In the genomic region with DNA sequence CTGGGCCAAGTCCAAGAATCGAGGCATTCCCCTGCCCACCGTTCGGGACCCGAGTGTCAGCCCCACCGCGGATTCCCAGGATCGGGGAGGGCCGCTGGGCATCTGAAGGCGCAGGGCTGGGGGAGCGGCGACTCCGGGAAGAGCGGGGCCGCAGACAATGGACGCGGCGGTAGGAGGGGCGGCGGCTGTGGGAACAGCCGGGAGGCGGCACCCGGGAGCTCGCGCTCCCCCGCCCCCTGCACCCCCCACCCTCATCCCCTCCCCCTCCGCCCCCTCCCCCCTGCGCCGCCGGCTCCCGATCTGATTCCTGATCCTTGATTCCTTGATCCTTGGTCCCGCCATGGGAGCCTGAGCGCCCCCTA, we compare ENCODE assay signal across 8 cellular contexts. TPM values are rescaled to one million over a fixed set of nuclear protein-coding genes. Genes with fewer than 3 reads are reported as not detected.
DNase-seq lines count a peak whose midpoint lies in the region; ATAC-seq and TF ChIP-seq lines count a peak whose summit lies in the region.

A gene (plus strand): TSS at position 281 of the 362 bp plus-strand sequence. CDS start 15,274 bp downstream, outside the sequence.

- BruUV-seq in IMR-90 (replicated peaks; lab: Mats Ljungman, UMichigan): no TSS peak

- H3K4me3 ChIP-seq in CD4-positive, alpha-beta memory T cell (ENCODE audit: low read length in 2 of 2): no peak within 1 kb of the TSS
- peak within 1 kb of the TSS; percentile 62 for H3K4me3 ChIP-seq in IMR-90 (ENCODE audit: insufficient read depth, low read depth, low read length)
- peak within 1 kb of the TSS; percentile 75 for H3K4me3 ChIP-seq in coronary artery

- no peak within 1 kb of the TSS for H2BK5ac ChIP-seq in IMR-90 (ENCODE audit: low read depth, low read length, poor library complexity, severe bottlenecking)

- H3K23ac ChIP-seq in IMR-90 (ENCODE audit: low read depth, low read length): 0 out of 2 replicates have a peak within 1 kb of the TSS, but pooled peaks have one; percentile 27

- peaks cover 15% of the 10 kb centered on the region for H3K4me1 ChIP-seq in CD4-positive, alpha-beta memory T cell (ENCODE audit: insufficient read depth, low read length)
- no peaks in the 10 kb centered on the region for H3K4me1 ChIP-seq in IMR-90 (ENCODE audit: control insufficient read depth, insufficient read depth, low read length)

- peak within 1 kb of the TSS; percentile 91 for H2AFZ ChIP-seq in IMR-90 (replicated peaks; ENCODE audit: low read length, poor library complexity)

- TF ChIP-seq RAD21 in IMR-90 (IDR thresholded peaks at IDR 0.05; ENCODE audit: low read length): no peak

- H2AK5ac ChIP-seq in IMR-90 (ENCODE audit: low read depth, low read length): no peak within 1 kb of the TSS

- dilution Hi-C loops in IMR-90 (cut with HindIII; ENCODE audit: low sequenced_read_pairs, unreplicated experiment): no loop called here

- H3K9me3 ChIP-seq in CD4-positive, alpha-beta memory T cell (ENCODE audit: control insufficient read depth in 1 of 2, low read length in 2 of 2): no peaks in the 10 kb centered on the region
- no peaks in the 10 kb centered on the region for H3K9me3 ChIP-seq in IMR-90 (ENCODE audit: control insufficient read depth, insufficient read depth, low read length)
- H3K9me3 ChIP-seq in T-helper 17 cell (ENCODE audit: control insufficient read depth, low read length, poor library complexity, severe bottlenecking): no peaks in the 10 kb centered on the region

- H4K91ac ChIP-seq in IMR-90 (ENCODE audit: insufficient read depth, low read depth, low read length): no peak within 1 kb of the TSS; the same call in 1 of the 2 replicates

- H4K5ac ChIP-seq in IMR-90 (ENCODE audit: low read depth, low read length): no peak within 1 kb of the TSS; the same call in 1 of the 2 replicates

- no peaks in the 10 kb centered on the region for H4K20me1 ChIP-seq in IMR-90 (ENCODE audit: insufficient read depth, low read length)

- intact Hi-C loops in CD4-positive, alpha-beta memory T cell (cut with micrococcal nuclease): no loop called here
- intact Hi-C loops in IMR-90 (cut with micrococcal nuclease): no loop called here

- H3K4me1 Mint-ChIP-seq in CD4-positive, alpha-beta memory T cell: peaks cover 4 to 11% (median 6%) of the 10 kb centered on the region in 4 donors
- H3K4me1 Mint-ChIP-seq in T-helper 17 cell: peaks cover 23% of the 10 kb centered on the region

- peaks cover 9% of the 10 kb centered on the region for H3K27me3 ChIP-seq in CD4-positive, alpha-beta memory T cell (ENCODE audit: insufficient read depth, low read length)
- peaks cover 33% of the 10 kb centered on the region for H3K27me3 ChIP-seq in IMR-90 (ENCODE audit: control insufficient read depth, insufficient read depth, low read length)

- H3K9me3 Mint-ChIP-seq in CD4-positive, alpha-beta memory T cell: no peaks in the 10 kb centered on the region

- H3K4ac ChIP-seq in IMR-90 (ENCODE audit: low read depth, low read length): no peak within 1 kb of the TSS; the same call in 1 of the 2 replicates

- H3K14ac ChIP-seq in IMR-90 (replicated peaks; ENCODE audit: low read depth, low read length): no peak within 1 kb of the TSS

- no peak within 1 kb of the TSS; the same call in 1 of the 2 replicates for H3K18ac ChIP-seq in IMR-90 (ENCODE audit: low read depth, low read length)

- no peaks in the 10 kb centered on the region for H3K36me3 ChIP-seq in CD4-positive, alpha-beta memory T cell (ENCODE audit: insufficient read depth, low read length)
- no peaks in the 10 kb centered on the region for H3K36me3 ChIP-seq in IMR-90 (ENCODE audit: control insufficient read depth, insufficient read depth, low read length)

- peak in 4 of 5 donors; percentile 18 to 29 (median 24) for DNase-seq in CD4-positive, alpha-beta memory T cell
- peak; percentile 41 for DNase-seq in IMR-90
- DNase-seq in T-helper 17 cell: peak in 1 of 3 donors; percentile 32
- peak; percentile 71 for DNase-seq in coronary artery (ENCODE audit: low spot score)
- DNase-seq in left kidney (ENCODE audit: low read depth, low spot score): peak; percentile 93
- DNase-seq in stimulated activated CD4-positive, alpha-beta T cell treated with anti-CD3 and anti-CD28 coated beads, Interleukin-2, amount 100 ng/mL, for 24 hours: peak; percentile 56 to 66
- no peak for DNase-seq in NCI-H2029 treated with DMSO at 0.1 percent for 48 hours (lab: John Stamatoyannopoulos, UW)

- H3K27ac ChIP-seq in CD4-positive, alpha-beta memory T cell (ENCODE audit: low read depth, low read length): no peak within 1 kb of the TSS
- no peak within 1 kb of the TSS; the same call in 1 of the 2 replicates for H3K27ac ChIP-seq in IMR-90 (ENCODE audit: insufficient read depth, low read length)
- H3K27ac ChIP-seq in coronary artery: no peak within 1 kb of the TSS

- CTCF ChIA-PET in CD4-positive, alpha-beta memory T cell (lab: Charles Lee; ENCODE audit: partially characterized antibody): no interaction called here
- CTCF ChIA-PET in IMR-90 (lab: Yijun Ruan, JAX): interaction anchor here (0.6 kb wide), 1 partner anchor 1677 kb away, joined by 3 read pairs; no protein-coding TSS in a partner anchor

- H2BK20ac ChIP-seq in IMR-90 (ENCODE audit: low read depth, low read length): no peak within 1 kb of the TSS

- peak within 1 kb of the TSS; percentile 79 for H3K4me2 ChIP-seq in IMR-90 (ENCODE audit: low read depth, low read length)

- peak within 1 kb of the TSS; percentile 10; the same call in 1 of the 2 replicates for H3K56ac ChIP-seq in IMR-90 (ENCODE audit: extremely low read depth, insufficient read depth, low read length)

- peaks cover 5% of the 10 kb centered on the region; the same call in 1 of the 2 replicates for H3K9me1 ChIP-seq in IMR-90 (ENCODE audit: insufficient read depth, low read length)

- whole genome bisulfite sequencing in IMR-90 (ENCODE audit: extremely low coverage in 2 of 2, insufficient read length in 1 of 2), 2 experiments: no CpG with 5 or more reads among the region's 32 CpGs

- peaks cover 19 to 23% of the 10 kb centered on the region in 2 donors for H3K27me3 Mint-ChIP-seq in CD4-positive, alpha-beta memory T cell
- peaks cover 43% of the 10 kb centered on the region for H3K27me3 Mint-ChIP-seq in T-helper 17 cell

- no peak within 1 kb of the TSS; the same call in 2 of the 3 replicates for H2BK15ac ChIP-seq in IMR-90 (ENCODE audit: low read depth, low read length)

- peak within 1 kb of the TSS; percentile 22 to 77 (median 62) for H3K4me3 Mint-ChIP-seq in CD4-positive, alpha-beta memory T cell
- peak within 1 kb of the TSS; percentile 86 for H3K4me3 Mint-ChIP-seq in T-helper 17 cell

- H2BK120ac ChIP-seq in IMR-90 (ENCODE audit: low read depth, low read length): no peak within 1 kb of the TSS

- in situ Hi-C loops in IMR-90 (cut with MboI; ENCODE audit: low sequenced_read_pairs): no loop called here

- no peak for TF ChIP-seq POLR2A in IMR-90 (IDR thresholded peaks at IDR 0.05; ENCODE audit: low read depth, low read length)

- H3K27ac Mint-ChIP-seq in CD4-positive, alpha-beta memory T cell: peak within 1 kb of the TSS in 1 of 7 donors; percentile 45
- no peak within 1 kb of the TSS for H3K27ac Mint-ChIP-seq in T-helper 17 cell

- peak; percentile 89 for ATAC-seq in IMR-90 (ENCODE audit: low read depth)
- peak; percentile 46 for ATAC-seq in T-helper 17 cell
- no peak for ATAC-seq in HG03565 (IDR thresholded peaks at IDR 0.05; ENCODE audit: unreplicated experiment)

- H3K36me3 Mint-ChIP-seq in CD4-positive, alpha-beta memory T cell: no peaks in the 10 kb centered on the region
- peaks cover 13% of the 10 kb centered on the region for H3K36me3 Mint-ChIP-seq in T-helper 17 cell (ENCODE audit: low read depth)

- POLR2A ChIA-PET in CD4-positive, alpha-beta memory T cell (lab: Charles Lee; ENCODE audit: partially characterized antibody): no interaction called here
- POLR2A ChIA-PET in IMR-90 (lab: Charles Lee; ENCODE audit: unreplicated experiment): no interaction called here

- H4K8ac ChIP-seq in IMR-90 (ENCODE audit: low read depth in 2 of 2, low read length in 2 of 2): peak within 1 kb of the TSS in 1 of 2 experiments; percentile 42; a peak in 2 of 4 replicates

- no peaks in the 10 kb centered on the region for H3K79me1 ChIP-seq in IMR-90 (ENCODE audit: low read depth in 1 of 2, low read length in 2 of 2)

- H2AK9ac ChIP-seq in IMR-90 (replicated peaks; ENCODE audit: low read depth, low read length, poor library complexity): peak within 1 kb of the TSS; percentile 34

- H3K9ac ChIP-seq in IMR-90 (ENCODE audit: low read depth, low read length): peak within 1 kb of the TSS; percentile 86

- TF ChIP-seq CTCF in IMR-90 (conservative IDR thresholded peaks at IDR 0.05; ENCODE audit: low read depth, low read length) (no peak), coronary artery (IDR thresholded peaks at IDR 0.05) (no peak)

TF ChIP-seq in IMR-90, 13 proteins besides CTCF, POLR2A, EP300 and RAD21:
- TF ChIP-seq RFX5 (IDR thresholded peaks at IDR 0.05; ENCODE audit: low read depth, low read length): no peak
- TF ChIP-seq MAZ (IDR thresholded peaks at IDR 0.05; ENCODE audit: borderline replicate concordance, low read depth, low read length): peak; percentile 62; the same call in 1 of the 2 replicates
TF ChIP-seq in IMR-90: peak in this region for 1.

RNA-seq across cellular contexts. Expression of the gene that starts here (rescaled TPM):
- not detected for total RNA-seq in CD4-positive, alpha-beta memory T cell
- polyA plus RNA-seq in CD4-positive, alpha-beta memory T cell: not detected
- total RNA-seq in IMR-90 (2012; rRNA removed) (0.28 and 0.36 TPM in 2 replicates), T-helper 17 cell (not detected)
- 3.2 and 3.6 TPM in 2 replicates for polyA plus RNA-seq in IMR-90 (2012; rRNA removed)
- polyA plus RNA-seq in IMR-90 (2012; cell fraction: cytosol; rRNA removed): 1.3 and 2.4 TPM in 2 replicates
- polyA plus RNA-seq in IMR-90 (2012; cell fraction: nucleus; rRNA removed; ENCODE audit: low replicate concordance): 6.1 and 8.1 TPM in 2 replicates

Comparison
In these comparisons a context has a peak if more than half of its experiments do, and no peak if none do; other contexts are left out.
1. Peak in DNase-seq in CD4-positive, alpha-beta memory T cell; RNA of the gene not detected or under 1 TPM.
2. Peak in ATAC-seq in T-helper 17 cell; RNA of the gene not detected or under 1 TPM.
3. H3K4me3 ChIP-seq: peak in IMR-90 (single experiment) and coronary artery (single experiment); none in CD4-positive, alpha-beta memory T cell (0 of 2).